ENCODE assay signal across 1 cellular context in genomic region chr15:42194502-42194901, GRCh38.
TF ChIP-seq lines count a peak whose summit lies in the region.

No MANE protein-coding gene starts in this region.

TF ChIP-seq in HepG2, 621 proteins besides CTCF, POLR2A, EP300 and RAD21 (continues in another document):
- TF ChIP-seq SAP130 (CRISPR knock-in tag; IDR thresholded peaks at IDR 0.05; ENCODE audit: low read depth), result peak; percentile 89
- peak; percentile 58 for TF ChIP-seq SALL1 (CRISPR knock-in tag; IDR thresholded peaks at IDR 0.05)
- TF ChIP-seq ERF (CRISPR knock-in tag; IDR thresholded peaks at IDR 0.05), result no peak
- TF ChIP-seq, protein P1, sequence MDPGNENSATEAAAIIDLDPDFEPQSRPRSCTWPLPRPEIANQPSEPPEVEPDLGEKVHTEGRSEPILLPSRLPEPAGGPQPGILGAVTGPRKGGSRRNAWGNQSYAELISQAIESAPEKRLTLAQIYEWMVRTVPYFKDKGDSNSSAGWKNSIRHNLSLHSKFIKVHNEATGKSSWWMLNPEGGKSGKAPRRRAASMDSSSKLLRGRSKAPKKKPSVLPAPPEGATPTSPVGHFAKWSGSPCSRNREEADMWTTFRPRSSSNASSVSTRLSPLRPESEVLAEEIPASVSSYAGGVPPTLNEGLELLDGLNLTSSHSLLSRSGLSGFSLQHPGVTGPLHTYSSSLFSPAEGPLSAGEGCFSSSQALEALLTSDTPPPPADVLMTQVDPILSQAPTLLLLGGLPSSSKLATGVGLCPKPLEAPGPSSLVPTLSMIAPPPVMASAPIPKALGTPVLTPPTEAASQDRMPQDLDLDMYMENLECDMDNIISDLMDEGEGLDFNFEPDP (CRISPR knock-in tag; conservative IDR thresholded peaks at IDR 0.05), result no peak
- TF ChIP-seq CEBPB (IDR thresholded peaks at IDR 0.05; ENCODE audit: borderline replicate concordance, low read depth, low read length), result peak; percentile 98
- TF ChIP-seq RFX5 (IDR thresholded peaks at IDR 0.05; ENCODE audit: low read depth, low read length), result no peak
- TF ChIP-seq THAP11 (CRISPR knock-in tag; IDR thresholded peaks at IDR 0.05), result peak; percentile 58
- TF ChIP-seq, protein P2, sequence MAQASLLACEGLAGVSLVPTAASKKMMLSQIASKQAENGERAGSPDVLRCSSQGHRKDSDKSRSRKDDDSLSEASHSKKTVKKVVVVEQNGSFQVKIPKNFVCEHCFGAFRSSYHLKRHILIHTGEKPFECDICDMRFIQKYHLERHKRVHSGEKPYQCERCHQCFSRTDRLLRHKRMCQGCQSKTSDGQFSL (CRISPR knock-in tag; IDR thresholded peaks at IDR 0.05), result no peak
- TF ChIP-seq, protein P3, sequence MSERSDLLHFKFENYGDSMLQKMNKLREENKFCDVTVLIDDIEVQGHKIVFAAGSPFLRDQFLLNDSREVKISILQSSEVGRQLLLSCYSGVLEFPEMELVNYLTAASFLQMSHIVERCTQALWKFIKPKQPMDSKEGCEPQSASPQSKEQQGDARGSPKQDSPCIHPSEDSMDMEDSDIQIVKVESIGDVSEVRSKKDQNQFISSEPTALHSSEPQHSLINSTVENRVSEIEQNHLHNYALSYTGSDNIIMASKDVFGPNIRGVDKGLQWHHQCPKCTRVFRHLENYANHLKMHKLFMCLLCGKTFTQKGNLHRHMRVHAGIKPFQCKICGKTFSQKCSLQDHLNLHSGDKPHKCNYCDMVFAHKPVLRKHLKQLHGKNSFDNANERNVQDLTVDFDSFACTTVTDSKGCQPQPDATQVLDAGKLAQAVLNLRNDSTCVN (CRISPR knock-in tag; IDR thresholded peaks at IDR 0.05; ENCODE audit: borderline replicate concordance), result no peak
- TF ChIP-seq, protein P4, sequence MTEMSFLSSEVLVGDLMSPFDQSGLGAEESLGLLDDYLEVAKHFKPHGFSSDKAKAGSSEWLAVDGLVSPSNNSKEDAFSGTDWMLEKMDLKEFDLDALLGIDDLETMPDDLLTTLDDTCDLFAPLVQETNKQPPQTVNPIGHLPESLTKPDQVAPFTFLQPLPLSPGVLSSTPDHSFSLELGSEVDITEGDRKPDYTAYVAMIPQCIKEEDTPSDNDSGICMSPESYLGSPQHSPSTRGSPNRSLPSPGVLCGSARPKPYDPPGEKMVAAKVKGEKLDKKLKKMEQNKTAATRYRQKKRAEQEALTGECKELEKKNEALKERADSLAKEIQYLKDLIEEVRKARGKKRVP (CRISPR knock-in tag; IDR thresholded peaks at IDR 0.05), result peak in 1 of 2 experiments; percentile 41; a peak in 1 of 4 replicates
- TF ChIP-seq FOXA3 (CRISPR knock-in tag; IDR thresholded peaks at IDR 0.05), result peak; percentile 58; the same call in 1 of the 2 replicates
- no peak for TF ChIP-seq ZNF782 (CRISPR knock-in tag; IDR thresholded peaks at IDR 0.05; ENCODE audit: borderline replicate concordance)
- TF ChIP-seq RXRB (CRISPR knock-in tag; IDR thresholded peaks at IDR 0.05; ENCODE audit: borderline replicate concordance), result no peak
- no peak for TF ChIP-seq GATA4 (IDR thresholded peaks at IDR 0.05; ENCODE audit: borderline replicate concordance, low read depth)
- no peak for TF ChIP-seq ZNF776 (CRISPR knock-in tag; IDR thresholded peaks at IDR 0.05)
- TF ChIP-seq ZNF260 (CRISPR knock-in tag; IDR thresholded peaks at IDR 0.05; ENCODE audit: borderline replicate concordance, low read depth), result no peak
- no peak for TF ChIP-seq CENPT (CRISPR knock-in tag; IDR thresholded peaks at IDR 0.05; ENCODE audit: low read depth)
- TF ChIP-seq POGZ (CRISPR knock-in tag; IDR thresholded peaks at IDR 0.05), result peak; percentile 85
- TF ChIP-seq RXRA (CRISPR knock-in tag; IDR thresholded peaks at IDR 0.05), result no peak; the same call in 1 of the 2 replicates
- peak; percentile 62; the same call in 1 of the 2 replicates for TF ChIP-seq TGIF2 (CRISPR knock-in tag; IDR thresholded peaks at IDR 0.05)
- TF ChIP-seq RORA (CRISPR knock-in tag; IDR thresholded peaks at IDR 0.05), result no peak
- TF ChIP-seq FOSL1 (CRISPR knock-in tag; IDR thresholded peaks at IDR 0.05; ENCODE audit: borderline replicate concordance), result peak; percentile 51; the same call in 1 of the 2 replicates
- TF ChIP-seq MAFK (conservative IDR thresholded peaks at IDR 0.05 in 1 of 2, IDR thresholded peaks at IDR 0.05 in 1 of 2; ENCODE audit: low read length in 2 of 2), result no peak
- TF ChIP-seq, protein P5, sequence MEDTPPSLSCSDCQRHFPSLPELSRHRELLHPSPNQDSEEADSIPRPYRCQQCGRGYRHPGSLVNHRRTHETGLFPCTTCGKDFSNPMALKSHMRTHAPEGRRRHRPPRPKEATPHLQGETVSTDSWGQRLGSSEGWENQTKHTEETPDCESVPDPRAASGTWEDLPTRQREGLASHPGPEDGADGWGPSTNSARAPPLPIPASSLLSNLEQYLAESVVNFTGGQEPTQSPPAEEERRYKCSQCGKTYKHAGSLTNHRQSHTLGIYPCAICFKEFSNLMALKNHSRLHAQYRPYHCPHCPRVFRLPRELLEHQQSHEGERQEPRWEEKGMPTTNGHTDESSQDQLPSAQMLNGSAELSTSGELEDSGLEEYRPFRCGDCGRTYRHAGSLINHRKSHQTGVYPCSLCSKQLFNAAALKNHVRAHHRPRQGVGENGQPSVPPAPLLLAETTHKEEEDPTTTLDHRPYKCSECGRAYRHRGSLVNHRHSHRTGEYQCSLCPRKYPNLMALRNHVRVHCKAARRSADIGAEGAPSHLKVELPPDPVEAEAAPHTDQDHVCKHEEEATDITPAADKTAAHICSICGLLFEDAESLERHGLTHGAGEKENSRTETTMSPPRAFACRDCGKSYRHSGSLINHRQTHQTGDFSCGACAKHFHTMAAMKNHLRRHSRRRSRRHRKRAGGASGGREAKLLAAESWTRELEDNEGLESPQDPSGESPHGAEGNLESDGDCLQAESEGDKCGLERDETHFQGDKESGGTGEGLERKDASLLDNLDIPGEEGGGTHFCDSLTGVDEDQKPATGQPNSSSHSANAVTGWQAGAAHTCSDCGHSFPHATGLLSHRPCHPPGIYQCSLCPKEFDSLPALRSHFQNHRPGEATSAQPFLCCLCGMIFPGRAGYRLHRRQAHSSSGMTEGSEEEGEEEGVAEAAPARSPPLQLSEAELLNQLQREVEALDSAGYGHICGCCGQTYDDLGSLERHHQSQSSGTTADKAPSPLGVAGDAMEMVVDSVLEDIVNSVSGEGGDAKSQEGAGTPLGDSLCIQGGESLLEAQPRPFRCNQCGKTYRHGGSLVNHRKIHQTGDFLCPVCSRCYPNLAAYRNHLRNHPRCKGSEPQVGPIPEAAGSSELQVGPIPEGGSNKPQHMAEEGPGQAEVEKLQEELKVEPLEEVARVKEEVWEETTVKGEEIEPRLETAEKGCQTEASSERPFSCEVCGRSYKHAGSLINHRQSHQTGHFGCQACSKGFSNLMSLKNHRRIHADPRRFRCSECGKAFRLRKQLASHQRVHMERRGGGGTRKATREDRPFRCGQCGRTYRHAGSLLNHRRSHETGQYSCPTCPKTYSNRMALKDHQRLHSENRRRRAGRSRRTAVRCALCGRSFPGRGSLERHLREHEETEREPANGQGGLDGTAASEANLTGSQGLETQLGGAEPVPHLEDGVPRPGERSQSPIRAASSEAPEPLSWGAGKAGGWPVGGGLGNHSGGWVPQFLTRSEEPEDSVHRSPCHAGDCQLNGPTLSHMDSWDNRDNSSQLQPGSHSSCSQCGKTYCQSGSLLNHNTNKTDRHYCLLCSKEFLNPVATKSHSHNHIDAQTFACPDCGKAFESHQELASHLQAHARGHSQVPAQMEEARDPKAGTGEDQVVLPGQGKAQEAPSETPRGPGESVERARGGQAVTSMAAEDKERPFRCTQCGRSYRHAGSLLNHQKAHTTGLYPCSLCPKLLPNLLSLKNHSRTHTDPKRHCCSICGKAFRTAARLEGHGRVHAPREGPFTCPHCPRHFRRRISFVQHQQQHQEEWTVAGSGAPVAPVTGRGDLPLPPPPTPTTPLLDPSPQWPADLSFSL (CRISPR knock-in tag; IDR thresholded peaks at IDR 0.05), result no peak
- no peak for TF ChIP-seq ZFX (CRISPR knock-in tag; IDR thresholded peaks at IDR 0.05; ENCODE audit: low read depth)
- TF ChIP-seq ZNF704 (CRISPR knock-in tag; IDR thresholded peaks at IDR 0.05; ENCODE audit: borderline replicate concordance), result no peak
- no peak for TF ChIP-seq KDM5B (CRISPR knock-in tag; IDR thresholded peaks at IDR 0.05; ENCODE audit: borderline replicate concordance)
- no peak for TF ChIP-seq GPN1 (CRISPR knock-in tag; IDR thresholded peaks at IDR 0.05; ENCODE audit: borderline replicate concordance)
- TF ChIP-seq, protein P6, sequence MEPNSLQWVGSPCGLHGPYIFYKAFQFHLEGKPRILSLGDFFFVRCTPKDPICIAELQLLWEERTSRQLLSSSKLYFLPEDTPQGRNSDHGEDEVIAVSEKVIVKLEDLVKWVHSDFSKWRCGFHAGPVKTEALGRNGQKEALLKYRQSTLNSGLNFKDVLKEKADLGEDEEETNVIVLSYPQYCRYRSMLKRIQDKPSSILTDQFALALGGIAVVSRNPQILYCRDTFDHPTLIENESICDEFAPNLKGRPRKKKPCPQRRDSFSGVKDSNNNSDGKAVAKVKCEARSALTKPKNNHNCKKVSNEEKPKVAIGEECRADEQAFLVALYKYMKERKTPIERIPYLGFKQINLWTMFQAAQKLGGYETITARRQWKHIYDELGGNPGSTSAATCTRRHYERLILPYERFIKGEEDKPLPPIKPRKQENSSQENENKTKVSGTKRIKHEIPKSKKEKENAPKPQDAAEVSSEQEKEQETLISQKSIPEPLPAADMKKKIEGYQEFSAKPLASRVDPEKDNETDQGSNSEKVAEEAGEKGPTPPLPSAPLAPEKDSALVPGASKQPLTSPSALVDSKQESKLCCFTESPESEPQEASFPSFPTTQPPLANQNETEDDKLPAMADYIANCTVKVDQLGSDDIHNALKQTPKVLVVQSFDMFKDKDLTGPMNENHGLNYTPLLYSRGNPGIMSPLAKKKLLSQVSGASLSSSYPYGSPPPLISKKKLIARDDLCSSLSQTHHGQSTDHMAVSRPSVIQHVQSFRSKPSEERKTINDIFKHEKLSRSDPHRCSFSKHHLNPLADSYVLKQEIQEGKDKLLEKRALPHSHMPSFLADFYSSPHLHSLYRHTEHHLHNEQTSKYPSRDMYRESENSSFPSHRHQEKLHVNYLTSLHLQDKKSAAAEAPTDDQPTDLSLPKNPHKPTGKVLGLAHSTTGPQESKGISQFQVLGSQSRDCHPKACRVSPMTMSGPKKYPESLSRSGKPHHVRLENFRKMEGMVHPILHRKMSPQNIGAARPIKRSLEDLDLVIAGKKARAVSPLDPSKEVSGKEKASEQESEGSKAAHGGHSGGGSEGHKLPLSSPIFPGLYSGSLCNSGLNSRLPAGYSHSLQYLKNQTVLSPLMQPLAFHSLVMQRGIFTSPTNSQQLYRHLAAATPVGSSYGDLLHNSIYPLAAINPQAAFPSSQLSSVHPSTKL (CRISPR knock-in tag; IDR thresholded peaks at IDR 0.05), result peak; percentile 68
- no peak for TF ChIP-seq TSC22D2 (CRISPR knock-in tag; IDR thresholded peaks at IDR 0.05; ENCODE audit: borderline replicate concordance)
- no peak for TF ChIP-seq HOXA9 (CRISPR knock-in tag; IDR thresholded peaks at IDR 0.05; ENCODE audit: borderline replicate concordance)
- TF ChIP-seq ESRRA (CRISPR knock-in tag; IDR thresholded peaks at IDR 0.05; ENCODE audit: low read depth), result no peak
- TF ChIP-seq POLR2AphosphoS2 (IDR thresholded peaks at IDR 0.05; ENCODE audit: low read depth, low read length), result no peak
- no peak for TF ChIP-seq TBX3 (IDR thresholded peaks at IDR 0.05; ENCODE audit: borderline replicate concordance)
- TF ChIP-seq, protein P7, sequence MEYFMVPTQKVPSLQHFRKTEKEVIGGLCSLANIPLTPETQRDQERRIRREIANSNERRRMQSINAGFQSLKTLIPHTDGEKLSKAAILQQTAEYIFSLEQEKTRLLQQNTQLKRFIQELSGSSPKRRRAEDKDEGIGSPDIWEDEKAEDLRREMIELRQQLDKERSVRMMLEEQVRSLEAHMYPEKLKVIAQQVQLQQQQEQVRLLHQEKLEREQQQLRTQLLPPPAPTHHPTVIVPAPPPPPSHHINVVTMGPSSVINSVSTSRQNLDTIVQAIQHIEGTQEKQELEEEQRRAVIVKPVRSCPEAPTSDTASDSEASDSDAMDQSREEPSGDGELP (IDR thresholded peaks at IDR 0.05; ENCODE audit: borderline replicate concordance, low read depth), result no peak
- TF ChIP-seq NAIF1 (CRISPR knock-in tag; IDR thresholded peaks at IDR 0.05; ENCODE audit: borderline replicate concordance), result no peak
- TF ChIP-seq MXI1 (IDR thresholded peaks at IDR 0.05; ENCODE audit: borderline replicate concordance, low read depth, low read length), result peak; percentile 78; the same call in 1 of the 3 replicates
- TF ChIP-seq ZBTB38 (CRISPR knock-in tag; IDR thresholded peaks at IDR 0.05), result peak; percentile 83
- TF ChIP-seq, protein P8, sequence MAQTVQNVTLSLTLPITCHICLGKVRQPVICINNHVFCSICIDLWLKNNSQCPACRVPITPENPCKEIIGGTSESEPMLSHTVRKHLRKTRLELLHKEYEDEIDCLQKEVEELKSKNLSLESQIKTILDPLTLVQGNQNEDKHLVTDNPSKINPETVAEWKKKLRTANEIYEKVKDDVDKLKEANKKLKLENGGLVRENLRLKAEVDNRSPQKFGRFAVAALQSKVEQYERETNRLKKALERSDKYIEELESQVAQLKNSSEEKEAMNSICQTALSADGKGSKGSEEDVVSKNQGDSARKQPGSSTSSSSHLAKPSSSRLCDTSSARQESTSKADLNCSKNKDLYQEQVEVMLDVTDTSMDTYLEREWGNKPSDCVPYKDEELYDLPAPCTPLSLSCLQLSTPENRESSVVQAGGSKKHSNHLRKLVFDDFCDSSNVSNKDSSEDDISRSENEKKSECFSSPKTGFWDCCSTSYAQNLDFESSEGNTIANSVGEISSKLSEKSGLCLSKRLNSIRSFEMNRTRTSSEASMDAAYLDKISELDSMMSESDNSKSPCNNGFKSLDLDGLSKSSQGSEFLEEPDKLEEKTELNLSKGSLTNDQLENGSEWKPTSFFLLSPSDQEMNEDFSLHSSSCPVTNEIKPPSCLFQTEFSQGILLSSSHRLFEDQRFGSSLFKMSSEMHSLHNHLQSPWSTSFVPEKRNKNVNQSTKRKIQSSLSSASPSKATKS (CRISPR knock-in tag; IDR thresholded peaks at IDR 0.05), result no peak
- no peak for TF ChIP-seq WIZ (CRISPR knock-in tag; IDR thresholded peaks at IDR 0.05)
- no peak for TF ChIP-seq HNF4G (IDR thresholded peaks at IDR 0.05; ENCODE audit: borderline replicate concordance, low read depth, low read length)
- no peak for TF ChIP-seq HNF4G (CRISPR knock-in tag; IDR thresholded peaks at IDR 0.05; ENCODE audit: borderline replicate concordance, low read depth)
- TF ChIP-seq ZNF788 (CRISPR knock-in tag; IDR thresholded peaks at IDR 0.05; ENCODE audit: borderline replicate concordance), result no peak
- no peak for TF ChIP-seq ZNF75D (CRISPR knock-in tag; IDR thresholded peaks at IDR 0.05; ENCODE audit: borderline replicate concordance)
- TF ChIP-seq MAFF (IDR thresholded peaks at IDR 0.05; ENCODE audit: low read depth, low read length), result no peak
- no peak for TF ChIP-seq SIN3A (IDR thresholded peaks at IDR 0.05; ENCODE audit: borderline replicate concordance, low read depth, low read length)
- TF ChIP-seq NFKBIZ (CRISPR knock-in tag; IDR thresholded peaks at IDR 0.05), result no peak
- TF ChIP-seq ZNF354B (CRISPR knock-in tag; IDR thresholded peaks at IDR 0.05), result no peak
